Comparison of ENCODE assay signal across 8 cellular contexts in genomic region chr6:158168054-158168303, GRCh38. TPM values are rescaled to one million over a fixed set of nuclear protein-coding genes. Genes with fewer than 3 reads are reported as not detected.
A peak's percentile ranks its signal among the peaks of the same experiment; 100 is the strongest.
DNase-seq lines count a peak whose midpoint lies in the region; ATAC-seq and TF ChIP-seq lines count a peak whose summit lies in the region.

Gene SERAC1 (minus strand): TSS chr6:158168262. CDS start chr6:158158363, 9,899 bp downstream.

- in situ Hi-C loops in astrocyte of the spinal cord (cut with HindIII; ENCODE audit: low sequenced_read_pairs) (no loop called here), transverse colon (cut with MboI; ENCODE audit: low pct_ligation_motif_present in 1 of 4, low pct_unique_long_range_greater_than_20kb in 1 of 4, low sequenced_read_pairs in 3 of 4) (no loop called here), GM13977 (cut with MboI; ENCODE audit: low pct_unique_long_range_greater_than_20kb, low sequenced_read_pairs, unreplicated experiment) (no loop called here)

- no peak for DNase-seq in activated naive CD4-positive, alpha-beta T cell treated with anti-CD3 and anti-CD28 coated beads for 36 hours
- DNase-seq in activated naive CD4-positive, alpha-beta T cell (lab: John Stamatoyannopoulos, UW): no peak
- no peak for DNase-seq in astrocyte of the spinal cord (ENCODE audit: low read depth, low spot score)
- DNase-seq in lower leg skin (ENCODE audit: low spot score in 2 of 2): no peak
- no peak for DNase-seq in transverse colon
- DNase-seq in NCI-H187 treated with DMSO at 0.1 percent for 48 hours (lab: John Stamatoyannopoulos, UW): no peak
- no peak for DNase-seq in GM13977 (ENCODE audit: low spot score)

- no peaks in the 10 kb centered on the region for H3K27me3 Mint-ChIP-seq in activated naive CD4-positive, alpha-beta T cell treated with anti-CD3 and anti-CD28 coated beads for 36 hours (ENCODE audit: low read depth)

- H3K4me3 Mint-ChIP-seq in activated naive CD4-positive, alpha-beta T cell treated with anti-CD3 and anti-CD28 coated beads for 36 hours: peak within 1 kb of the TSS; percentile 91

- H3K27ac Mint-ChIP-seq in activated naive CD4-positive, alpha-beta T cell treated with anti-CD3 and anti-CD28 coated beads for 36 hours: peak within 1 kb of the TSS; percentile 94

- no peaks in the 10 kb centered on the region for H3K27me3 ChIP-seq in transverse colon

- TF ChIP-seq CTCF in astrocyte of the spinal cord (IDR thresholded peaks at IDR 0.05; ENCODE audit: low read depth, low read length): no peak
- no peak for TF ChIP-seq CTCF in lower leg skin (IDR thresholded peaks at IDR 0.05)
- no peak for TF ChIP-seq CTCF in transverse colon (IDR thresholded peaks at IDR 0.05)
- no peak for TF ChIP-seq CTCF in GM13977 (IDR thresholded peaks at IDR 0.05; ENCODE audit: extremely low read depth, insufficient read depth, missing control alignments)

- CTCF ChIA-PET in activated naive CD4-positive, alpha-beta T cell treated with anti-CD3 and anti-CD28 coated beads for 36 hours (lab: Charles Lee): no interaction called here

- peaks cover 26% of the 10 kb centered on the region for H3K4me1 Mint-ChIP-seq in activated naive CD4-positive, alpha-beta T cell treated with anti-CD3 and anti-CD28 coated beads for 36 hours (ENCODE audit: low read depth)

- no peaks in the 10 kb centered on the region for H3K9me3 ChIP-seq in transverse colon

- TF ChIP-seq POLR2A in lower leg skin (IDR thresholded peaks at IDR 0.05): no peak
- TF ChIP-seq POLR2A in transverse colon (IDR thresholded peaks at IDR 0.05): no peak

- H3K36me3 Mint-ChIP-seq in activated naive CD4-positive, alpha-beta T cell treated with anti-CD3 and anti-CD28 coated beads for 36 hours (ENCODE audit: low read depth): peaks cover 12% of the 10 kb centered on the region

- ATAC-seq in GM21447 (IDR thresholded peaks at IDR 0.05; ENCODE audit: unreplicated experiment): no peak

- H3K4me1 ChIP-seq in transverse colon: peaks cover 5 to 15% (median 9%) of the 10 kb centered on the region in 4 donors

- H3K4me3 ChIP-seq in astrocyte of the spinal cord (ENCODE audit: low read depth, low read length) (peak within 1 kb of the TSS; percentile 88), lower leg skin (ENCODE audit: low read depth, poor library complexity, severe bottlenecking) (peak within 1 kb of the TSS; percentile 59), transverse colon (peak within 1 kb of the TSS; percentile 39 to 73 (median 71))

- no peak for TF ChIP-seq EP300 in transverse colon (IDR thresholded peaks at IDR 0.05; ENCODE audit: low read depth)

- H3K27ac ChIP-seq in transverse colon: peak within 1 kb of the TSS; percentile 94 to 98 (median 98)

- intact Hi-C loops in activated naive CD4-positive, alpha-beta T cell treated with anti-CD3 and anti-CD28 coated beads for 36 hours (cut with micrococcal nuclease): loop anchor here (1.0 to 5.0 kb wide), 5 partner anchors 39 to 845 kb away; partner anchors contain the start of genes SYNJ2 and TMEM242
- intact Hi-C loops in lower leg skin (cut with DNase I; ENCODE audit: low total_unique reads): no loop called here
- intact Hi-C loops in transverse colon (cut with DNase I; ENCODE audit: low total_unique reads): no loop called here

- no peaks in the 10 kb centered on the region for H3K36me3 ChIP-seq in transverse colon

- WGBS in lower leg skin, 2 donors: 0% methylated on average over 2 to 12 of the region's 29 CpGs
- 0% methylated on average over 3 of the region's 29 CpGs; no CpG with 5 or more reads in 1 of the 2 donors for WGBS in transverse colon (ENCODE audit: low coverage in 1 of 2), 2 donors

- H3K9me3 Mint-ChIP-seq in activated naive CD4-positive, alpha-beta T cell treated with anti-CD3 and anti-CD28 coated beads for 36 hours: no peaks in the 10 kb centered on the region

RNA-seq across cellular contexts. Expression of gene SERAC1, which starts in this region (rescaled TPM):
- 1 to 10 TPM; 3.1 to 4.8 TPM for total RNA-seq in activated naive CD4-positive, alpha-beta T cell treated with anti-CD3 and anti-CD28 coated beads for 36 hours
- total RNA-seq in lower leg skin (10 to 100 TPM in 3 of 4 donors, 1 to 10 TPM in 1; 9.2 to 13.9 (median 11.0) TPM), transverse colon (100 to 1,000 TPM in 1 of 4 donors, 10 to 100 TPM in 2, 1 to 10 TPM in 1; 9.8 to 125 (median 13.5) TPM)
